30 cellular contexts compared by ENCODE assay signal in the genomic region with DNA sequence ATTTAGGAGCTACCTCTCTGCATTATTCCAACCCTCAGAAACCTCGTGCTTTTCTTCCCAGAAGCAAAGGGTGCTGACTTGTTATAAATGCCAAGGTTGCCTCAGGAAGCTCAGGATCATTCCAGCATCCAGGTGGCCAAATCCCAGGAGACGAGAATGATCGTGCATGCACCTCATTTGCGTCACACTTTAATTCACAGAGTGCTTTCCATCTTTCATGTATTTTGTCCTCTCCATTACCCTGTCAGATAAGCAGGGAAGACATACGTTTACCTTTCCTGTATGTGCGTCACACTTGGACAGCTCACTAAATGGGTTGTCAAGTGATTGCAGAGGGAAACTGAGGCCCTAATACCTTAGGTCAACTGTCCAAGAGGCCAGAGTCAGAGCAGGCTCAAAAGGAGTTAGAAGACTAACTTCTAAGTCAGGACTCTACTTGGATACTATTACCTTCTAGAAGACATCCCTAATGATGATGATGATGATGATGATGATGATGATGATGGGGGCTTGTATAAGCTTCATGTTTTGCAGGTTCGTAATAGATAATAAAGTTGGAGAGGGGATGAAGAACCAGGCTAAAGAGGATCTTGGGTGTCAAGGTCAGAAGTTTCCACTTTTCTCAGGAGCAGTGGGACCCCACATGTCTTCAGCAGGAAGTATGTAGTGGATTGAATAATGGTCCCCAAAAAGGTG.
"Had no signal": no experiment of that assay in that cellular context is flagged by ENCODE, and none has a peak within 500 bp of the region (broad histone marks: within the 10 kb centered on the region; RNA-seq: fewer than 3 reads in every experiment).

No MANE protein-coding gene starts in this region.

- DNase-seq: activated B cell treated with CpG ODN at 0.5 μM for 24 hours; activated CD4-positive, alpha-beta memory T cell treated with anti-CD3 and anti-CD28 coated beads for 36 hours; activated CD4-positive, alpha-beta T cell treated with anti-CD3 and anti-CD28 coated beads, Interleukin-2, amount 10 ng/mL, durations not matched to agents 24 days and 14 days; activated CD8-positive, alpha-beta memory T cell treated with anti-CD3 and anti-CD28 coated beads, Interleukin-2, amount 10 ng/mL, durations not matched to agents 7 days and 5 days; activated CD8-positive, alpha-beta memory T cell treated with anti-CD3 and anti-CD28 coated beads, Interleukin-2, amount 50 U/mL, for 4 hours; activated CD8-positive, alpha-beta T cell treated with anti-CD3 and anti-CD28 coated beads, Interleukin-2, amount 10 ng/mL, durations not matched to agents 7 days and 5 days; activated gamma-delta T cell; activated naive CD4-positive, alpha-beta T cell; activated naive CD4-positive, alpha-beta T cell treated with anti-CD3 and anti-CD28 coated beads, Interleukin-2, amount 10 ng/mL, durations not matched to agents 7 days and 5 days; activated T-cell treated with anti-CD3 and anti-CD28 coated beads, Interleukin-2, amount 50 U/mL, for 1 hour; activated T-cell treated with anti-CD3 and anti-CD28 coated beads, Interleukin-2, amount 50 U/mL, for 48 hours; amniotic stem cell; anterior cingulate cortex; brain microvascular endothelial cell; central memory CD4-positive, alpha-beta T cell; cerebellar nuclear complex; colonic mucosa; effector CD8-positive, alpha-beta T cell; esophagus squamous epithelium; foreskin melanocyte; head of caudate nucleus; T-helper 1 cell; T-helper 17 cell; T1000; WERI-Rb-1 had no signal

- H3K9me3 Mint-ChIP-seq: activated B cell treated with CpG ODN at 0.5 μM for 24 hours; activated CD4-positive, alpha-beta memory T cell treated with anti-CD3 and anti-CD28 coated beads for 36 hours; activated CD4-positive, alpha-beta T cell treated with anti-CD3 and anti-CD28 coated beads, Interleukin-2, amount 10 ng/mL, durations not matched to agents 24 days and 14 days; activated naive CD4-positive, alpha-beta T cell treated with anti-CD3 and anti-CD28 coated beads, Interleukin-2, amount 10 ng/mL, durations not matched to agents 7 days and 5 days; activated T-helper 1 cell treated with anti-CD3 and anti-CD28 coated beads, Interleukin-12 subunit alpha, Interleukin-12 subunit beta, Interleukin-2, Interleukin-4 antibody, amounts not matched to agents 30 ng/mL and 10 ng/mL and 1 ng/mL, durations not matched to agents 14 hours and 24 hours and 36 hours; T-helper 2 cell treated with Interferon-gamma antibody and Interleukin-4, amounts not matched to agents 5 μg/mL and 100 μg/mL, for 36 hours had no signal

- H3K4me3 ChIP-seq: colonic mucosa, esophagus squamous epithelium, gastroesophageal sphincter had no signal

- H3K4me1 Mint-ChIP-seq: activated B cell treated with CpG ODN at 0.5 μM for 24 hours; activated CD4-positive, alpha-beta T cell treated with anti-CD3 and anti-CD28 coated beads, Interleukin-2, amount 10 ng/mL, durations not matched to agents 24 days and 14 days; activated CD8-positive, alpha-beta memory T cell treated with anti-CD3 and anti-CD28 coated beads, Interleukin-2, amount 10 ng/mL, durations not matched to agents 7 days and 5 days; activated naive CD4-positive, alpha-beta T cell treated with anti-CD3 and anti-CD28 coated beads, Interleukin-2, amount 10 ng/mL, durations not matched to agents 7 days and 5 days had no signal

- H3K9me3 ChIP-seq: colonic mucosa, esophagus squamous epithelium, gastroesophageal sphincter had no signal

- H3K27me3 Mint-ChIP-seq: activated CD4-positive, alpha-beta memory T cell treated with anti-CD3 and anti-CD28 coated beads for 36 hours; activated naive CD8-positive, alpha-beta T cell had no signal

- H3K27me3 ChIP-seq: colonic mucosa, gastroesophageal sphincter had no signal

- H3K36me3 Mint-ChIP-seq: activated CD4-positive, alpha-beta memory T cell treated with anti-CD3 and anti-CD28 coated beads for 36 hours; activated CD8-positive, alpha-beta memory T cell treated with anti-CD3 and anti-CD28 coated beads, Interleukin-2, amount 10 ng/mL, durations not matched to agents 7 days and 5 days; activated naive CD4-positive, alpha-beta T cell treated with anti-CD3 and anti-CD28 coated beads, Interleukin-2, amount 10 ng/mL, durations not matched to agents 7 days and 5 days; activated naive CD8-positive, alpha-beta T cell had no signal

- H3K27ac ChIP-seq: brain microvascular endothelial cell, colonic mucosa, epithelial cell of prostate, esophagus squamous epithelium, gastroesophageal sphincter, WERI-Rb-1 had no signal

- H3K4me3 Mint-ChIP-seq: activated B cell treated with CpG ODN at 0.5 μM for 24 hours; activated CD4-positive, alpha-beta memory T cell treated with anti-CD3 and anti-CD28 coated beads for 36 hours; activated CD4-positive, alpha-beta T cell treated with anti-CD3 and anti-CD28 coated beads, Interleukin-2, amount 10 ng/mL, durations not matched to agents 24 days and 14 days; activated CD8-positive, alpha-beta memory T cell treated with anti-CD3 and anti-CD28 coated beads, Interleukin-2, amount 10 ng/mL, durations not matched to agents 7 days and 5 days; activated CD8-positive, alpha-beta T cell treated with anti-CD3 and anti-CD28 coated beads, Interleukin-2, amount 10 ng/mL, durations not matched to agents 7 days and 5 days; activated naive CD4-positive, alpha-beta T cell treated with anti-CD3 and anti-CD28 coated beads, Interleukin-2, amount 10 ng/mL, durations not matched to agents 7 days and 5 days; activated naive CD8-positive, alpha-beta T cell; activated T-helper 1 cell treated with anti-CD3 and anti-CD28 coated beads, Interleukin-12 subunit alpha, Interleukin-12 subunit beta, Interleukin-2, Interleukin-4 antibody, amounts not matched to agents 30 ng/mL and 10 ng/mL and 1 ng/mL, durations not matched to agents 14 hours and 24 hours and 36 hours; T-helper 17 cell; T-helper 2 cell treated with Interferon-gamma antibody and Interleukin-4, amounts not matched to agents 5 μg/mL and 100 μg/mL, for 36 hours had no signal

- H3K27ac Mint-ChIP-seq: activated B cell treated with CpG ODN at 0.5 μM for 24 hours; activated CD4-positive, alpha-beta memory T cell treated with anti-CD3 and anti-CD28 coated beads for 36 hours; activated CD4-positive, alpha-beta T cell treated with anti-CD3 and anti-CD28 coated beads, Interleukin-2, amount 10 ng/mL, durations not matched to agents 24 days and 14 days; activated CD8-positive, alpha-beta memory T cell treated with anti-CD3 and anti-CD28 coated beads, Interleukin-2, amount 10 ng/mL, durations not matched to agents 7 days and 5 days; activated CD8-positive, alpha-beta T cell treated with anti-CD3 and anti-CD28 coated beads, Interleukin-2, amount 10 ng/mL, durations not matched to agents 7 days and 5 days; activated naive CD4-positive, alpha-beta T cell treated with anti-CD3 and anti-CD28 coated beads, Interleukin-2, amount 10 ng/mL, durations not matched to agents 7 days and 5 days; activated naive CD8-positive, alpha-beta T cell; activated T-helper 1 cell treated with anti-CD3 and anti-CD28 coated beads, Interleukin-12 subunit alpha, Interleukin-12 subunit beta, Interleukin-2, Interleukin-4 antibody, amounts not matched to agents 30 ng/mL and 10 ng/mL and 1 ng/mL, durations not matched to agents 14 hours and 24 hours and 36 hours; T-helper 17 cell; T-helper 2 cell treated with Interferon-gamma antibody and Interleukin-4, amounts not matched to agents 5 μg/mL and 100 μg/mL, for 36 hours had no signal

- H3K4me1 ChIP-seq: colonic mucosa had no signal

- H3K36me3 ChIP-seq: brain microvascular endothelial cell, colonic mucosa, esophagus squamous epithelium, gastroesophageal sphincter, WERI-Rb-1 had no signal
